In the genomic region with DNA sequence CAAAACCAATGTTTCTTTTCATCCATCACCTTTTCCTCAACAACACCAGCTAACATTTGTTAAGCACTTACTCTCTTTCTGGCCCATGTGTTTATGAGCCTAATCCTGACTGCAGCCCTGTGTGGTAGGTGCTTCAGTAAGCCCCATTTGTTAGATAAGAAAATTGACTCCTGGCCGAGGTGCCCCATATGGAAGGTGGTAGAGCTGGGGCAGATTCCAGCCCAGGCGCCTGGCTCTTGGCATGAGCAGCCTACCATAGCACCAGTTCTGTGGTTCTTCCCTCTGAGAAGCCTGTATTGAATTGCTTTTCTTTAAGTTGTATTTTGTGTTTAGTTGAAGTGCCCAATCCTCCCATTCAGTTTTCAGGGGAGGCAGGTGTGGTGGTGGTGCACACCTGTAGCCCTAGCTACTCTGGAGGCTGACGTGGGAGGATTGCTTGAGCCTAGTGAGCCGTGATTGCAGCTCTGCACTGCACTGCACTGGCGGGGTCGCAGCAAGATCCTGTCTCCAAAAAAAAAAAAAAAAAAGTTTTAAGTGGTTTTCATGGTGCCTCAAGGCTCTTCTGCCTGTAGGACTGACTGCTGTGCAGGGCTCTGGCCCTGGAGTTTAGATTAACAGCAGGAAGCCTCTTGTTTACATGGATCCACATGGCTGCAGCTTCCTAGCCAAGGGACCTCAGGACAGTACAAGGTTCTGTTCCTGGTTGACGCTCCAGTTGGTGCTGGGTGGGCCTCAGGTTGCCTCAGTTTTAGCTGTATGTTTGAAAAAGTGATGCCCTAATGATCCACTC, we compare ENCODE assay signal across 14 cellular contexts.
A peak's percentile ranks its signal among the peaks of the same experiment; 100 is the strongest.
DNase-seq lines count a peak whose midpoint lies in the region; ATAC-seq, FAIRE-seq and TF ChIP-seq lines count a peak whose summit lies in the region.
"Had no signal": no experiment of that assay in that cellular context is flagged by ENCODE, and none has a peak within 500 bp of the region (broad histone marks: within the 10 kb centered on the region; RNA-seq: fewer than 3 reads in every experiment).

No MANE protein-coding gene starts in this region.

- H3K9me3 Mint-ChIP-seq in activated CD8-positive, alpha-beta memory T cell treated with anti-CD3 and anti-CD28 coated beads, Interleukin-2, amount 10 ng/mL, durations not matched to agents 7 days and 5 days (ENCODE audit: low read depth) = no peaks in the 10 kb centered on the region
- no peaks in the 10 kb centered on the region for H3K9me3 Mint-ChIP-seq in dendritic cell treated with granulocyte-macrophage colony-stimulating factor and Interleukin-4, amounts not matched to agents 40 ng/mL and 50 ng/mL, for 4 days
- no peaks in the 10 kb centered on the region for H3K9me3 Mint-ChIP-seq in stimulated activated effector memory CD8-positive, alpha-beta T cell treated with anti-CD3 and anti-CD28 coated beads, Interleukin-12 subunit alpha, Interleukin-12 subunit beta, amount 100 ng/mL, for 72 hours

- peak overlapping the region; percentile 1 for H3K4me3 Mint-ChIP-seq in activated CD8-positive, alpha-beta memory T cell treated with anti-CD3 and anti-CD28 coated beads, Interleukin-2, amount 10 ng/mL, durations not matched to agents 7 days and 5 days
- no peak overlapping the region for H3K4me3 Mint-ChIP-seq in dendritic cell treated with granulocyte-macrophage colony-stimulating factor and Interleukin-4, amounts not matched to agents 40 ng/mL and 50 ng/mL, for 4 days
- H3K4me3 Mint-ChIP-seq in stimulated activated effector memory CD8-positive, alpha-beta T cell treated with anti-CD3 and anti-CD28 coated beads, Interleukin-12 subunit alpha, Interleukin-12 subunit beta, amount 100 ng/mL, for 72 hours = peak overlapping the region; percentile 12

- intact Hi-C loops in Panc1 (cut with micrococcal nuclease; ENCODE audit: unreplicated experiment) = no loop called here
- intact Hi-C loops in dendritic cell treated with granulocyte-macrophage colony-stimulating factor and Interleukin-4, amounts not matched to agents 40 ng/mL and 50 ng/mL, for 4 days (cut with micrococcal nuclease) = no loop called here

- peaks cover 46% of the 10 kb centered on the region for H3K4me1 Mint-ChIP-seq in activated CD8-positive, alpha-beta memory T cell treated with anti-CD3 and anti-CD28 coated beads, Interleukin-2, amount 10 ng/mL, durations not matched to agents 7 days and 5 days
- H3K4me1 Mint-ChIP-seq in dendritic cell treated with granulocyte-macrophage colony-stimulating factor and Interleukin-4, amounts not matched to agents 40 ng/mL and 50 ng/mL, for 4 days (ENCODE audit: low read depth) = peaks cover 74% of the 10 kb centered on the region
- peaks cover 30% of the 10 kb centered on the region for H3K4me1 Mint-ChIP-seq in stimulated activated effector memory CD8-positive, alpha-beta T cell treated with anti-CD3 and anti-CD28 coated beads, Interleukin-12 subunit alpha, Interleukin-12 subunit beta, amount 100 ng/mL, for 72 hours

- no peak for TF ChIP-seq CTCF in Panc1 (IDR thresholded peaks at IDR 0.05)

- H3K4me1 ChIP-seq in Panc1 (ENCODE audit: control insufficient read depth, insufficient read depth, low read length) = peaks cover 35% of the 10 kb centered on the region

- peak; percentile 24 for ATAC-seq in activated CD8-positive, alpha-beta memory T cell treated with anti-CD3 and anti-CD28 coated beads, Interleukin-2, amount 10 ng/mL, durations not matched to agents 7 days and 5 days
- ATAC-seq in Panc1 (no peak), GM19467 (IDR thresholded peaks at IDR 0.05; ENCODE audit: unreplicated experiment) (no peak)
- no peak for ATAC-seq in stimulated activated effector memory CD8-positive, alpha-beta T cell treated with anti-CD3 and anti-CD28 coated beads, Interleukin-12 subunit alpha, Interleukin-12 subunit beta, amount 100 ng/mL, for 72 hours
- ATAC-seq: gastrocnemius medialis had no signal

- no peaks in the 10 kb centered on the region for H3K27me3 ChIP-seq in Panc1 (ENCODE audit: control insufficient read depth, insufficient read depth, low read length)
- H3K27me3 ChIP-seq: gastrocnemius medialis had no signal

- H3K36me3 ChIP-seq in Panc1 (ENCODE audit: control insufficient read depth, insufficient read depth, low read length) = no peaks in the 10 kb centered on the region
- H3K36me3 ChIP-seq: gastrocnemius medialis, WERI-Rb-1 had no signal

- no peaks in the 10 kb centered on the region for H3K9me3 ChIP-seq in Panc1 (ENCODE audit: control insufficient read depth, insufficient read depth, low read depth, low read length)
- H3K9me3 ChIP-seq: gastrocnemius medialis had no signal

- in situ Hi-C loops in Panc1 (cut with HindIII; ENCODE audit: low pct_unique_long_range_greater_than_20kb, low sequenced_read_pairs) = no loop called here

- no TSS peak for BruUV-seq in Panc1 (replicated peaks; lab: Mats Ljungman, UMichigan)

- POLR2A ChIA-PET in Panc1 (lab: Charles Lee) = no interaction called here

- H3K27ac ChIP-seq in Panc1 (ENCODE audit: low read length) = peak overlapping the region; percentile 66; the same call in 1 of the 2 replicates
- H3K27ac ChIP-seq: WERI-Rb-1 had no signal

- H3K4me3 ChIP-seq in Panc1 (ENCODE audit: low read depth in 2 of 2, low read length in 2 of 2) = no peak overlapping the region
- H3K4me3 ChIP-seq: gastrocnemius medialis had no signal

- H3K27me3 Mint-ChIP-seq in activated CD8-positive, alpha-beta memory T cell treated with anti-CD3 and anti-CD28 coated beads, Interleukin-2, amount 10 ng/mL, durations not matched to agents 7 days and 5 days = no peaks in the 10 kb centered on the region
- no peaks in the 10 kb centered on the region for H3K27me3 Mint-ChIP-seq in dendritic cell treated with granulocyte-macrophage colony-stimulating factor and Interleukin-4, amounts not matched to agents 40 ng/mL and 50 ng/mL, for 4 days

- peak overlapping the region; percentile 88 for H3K27ac Mint-ChIP-seq in activated CD8-positive, alpha-beta memory T cell treated with anti-CD3 and anti-CD28 coated beads, Interleukin-2, amount 10 ng/mL, durations not matched to agents 7 days and 5 days
- H3K27ac Mint-ChIP-seq in dendritic cell treated with granulocyte-macrophage colony-stimulating factor and Interleukin-4, amounts not matched to agents 40 ng/mL and 50 ng/mL, for 4 days = peak overlapping the region; percentile 44
- H3K27ac Mint-ChIP-seq in stimulated activated effector memory CD8-positive, alpha-beta T cell treated with anti-CD3 and anti-CD28 coated beads, Interleukin-12 subunit alpha, Interleukin-12 subunit beta, amount 100 ng/mL, for 72 hours = peak overlapping the region; percentile 9

- DNase-seq in activated CD8-positive, alpha-beta memory T cell treated with anti-CD3 and anti-CD28 coated beads, Interleukin-2, amount 10 ng/mL, durations not matched to agents 7 days and 5 days = no peak
- no peak for DNase-seq in activated CD8-positive, alpha-beta memory T cell treated with anti-CD3 and anti-CD28 coated beads, Interleukin-2, amount 50 U/mL, for 4 hours
- DNase-seq in Panc1 (ENCODE audit: low read depth, low spot score) (no peak), HTR-8/SVneo (ENCODE audit: insufficient read length, low spot score) (no peak), urothelium cell line (ENCODE audit: low spot score) (no peak)
- peak in 1 of 2 donors; percentile 38 for DNase-seq in stimulated activated effector memory CD8-positive, alpha-beta T cell treated with anti-CD3 and anti-CD28 coated beads, Interleukin-12 subunit alpha, Interleukin-12 subunit beta, amount 100 ng/mL, for 72 hours (ENCODE audit: low spot score in 2 of 2)
- DNase-seq: AML-193, gastrocnemius medialis, IMR-90, left cardiac atrium, NCI-H2081, WERI-Rb-1 had no signal

- no peak for FAIRE-seq in HTR-8/SVneo (lab: Jason Lieb, UNC)
- no peak for FAIRE-seq in urothelium cell line (lab: Jason Lieb, UNC)

- peaks cover 3% of the 10 kb centered on the region for H3K36me3 Mint-ChIP-seq in activated CD8-positive, alpha-beta memory T cell treated with anti-CD3 and anti-CD28 coated beads, Interleukin-2, amount 10 ng/mL, durations not matched to agents 7 days and 5 days
- no peaks in the 10 kb centered on the region for H3K36me3 Mint-ChIP-seq in dendritic cell treated with granulocyte-macrophage colony-stimulating factor and Interleukin-4, amounts not matched to agents 40 ng/mL and 50 ng/mL, for 4 days (ENCODE audit: low read depth)
- H3K36me3 Mint-ChIP-seq in stimulated activated effector memory CD8-positive, alpha-beta T cell treated with anti-CD3 and anti-CD28 coated beads, Interleukin-12 subunit alpha, Interleukin-12 subunit beta, amount 100 ng/mL, for 72 hours = no peaks in the 10 kb centered on the region

- CTCF ChIA-PET in activated CD8-positive, alpha-beta memory T cell treated with anti-CD3 and anti-CD28 coated beads, Interleukin-2, amount 10 ng/mL, durations not matched to agents 7 days and 5 days (lab: Charles Lee) = interaction anchor here (0.9 to 2.2 kb wide), 6 partner anchors 9 to 250 kb away, joined by 3 to 9 read pairs (median 4); no protein-coding TSS in a partner anchor
- CTCF ChIA-PET in Panc1 (lab: Charles Lee) = no interaction called here

Comparison
In these comparisons a context has a peak if more than half of its experiments do, and no peak if none do; other contexts are left out.
1. H3K27ac Mint-ChIP-seq: peak in every context shown above with its lines; median percentile 88 in activated CD8-positive, alpha-beta memory T cell treated with anti-CD3 and anti-CD28 coated beads, Interleukin-2, amount 10 ng/mL, durations not matched to agents 7 days and 5 days; 44 in dendritic cell treated with granulocyte-macrophage colony-stimulating factor and Interleukin-4, amounts not matched to agents 40 ng/mL and 50 ng/mL, for 4 days; 9 in stimulated activated effector memory CD8-positive, alpha-beta T cell treated with anti-CD3 and anti-CD28 coated beads, Interleukin-12 subunit alpha, Interleukin-12 subunit beta, amount 100 ng/mL, for 72 hours.